Comparison of ENCODE assay signal across 1 cellular context in the genomic region with DNA sequence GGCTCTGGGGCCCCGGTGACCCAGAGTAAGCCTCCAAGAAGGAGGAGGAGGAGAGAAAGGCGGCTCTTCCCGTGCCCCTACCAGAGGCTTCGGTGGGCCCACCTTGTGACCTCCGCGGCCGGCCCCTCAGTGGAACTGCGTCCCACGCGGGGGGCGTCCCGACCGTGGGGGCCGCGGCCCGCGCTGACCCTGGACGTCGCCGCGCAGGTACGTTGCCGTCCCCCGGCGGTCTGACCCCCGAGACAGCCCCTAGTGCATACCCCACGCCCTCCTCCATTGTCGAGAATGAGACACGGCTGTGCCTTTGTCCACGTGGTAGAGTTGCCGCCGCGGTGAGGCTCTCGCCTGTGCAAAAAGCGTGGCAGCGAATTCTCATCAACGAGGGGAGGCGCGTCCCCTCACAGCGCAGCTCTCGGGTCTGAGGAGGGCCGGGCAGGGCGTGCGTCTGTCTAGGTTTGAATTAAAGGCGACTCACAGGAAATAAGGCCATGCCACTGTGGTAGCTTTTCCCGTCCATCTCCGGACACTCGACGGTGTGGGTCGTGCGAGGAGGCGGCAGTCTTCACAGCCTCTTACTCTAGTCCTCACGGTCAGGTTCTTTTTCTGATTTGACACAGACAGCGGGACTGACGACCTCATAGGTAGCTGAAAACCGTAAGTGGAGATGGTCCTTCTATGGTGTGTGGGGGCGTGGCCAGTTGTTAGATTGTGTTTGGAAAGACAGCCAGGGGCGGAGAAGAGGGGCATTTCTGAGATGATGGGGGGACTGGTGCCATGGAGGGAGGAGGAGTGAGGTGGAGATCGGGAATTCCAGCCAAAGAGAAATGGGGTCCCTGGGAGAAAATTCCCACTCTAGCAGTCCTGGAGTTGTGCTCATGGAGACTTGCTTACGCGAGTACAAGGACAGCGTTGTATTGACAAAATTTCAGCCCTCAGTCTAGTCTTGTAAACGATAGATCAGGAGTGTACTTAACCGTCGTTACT.
A peak's percentile ranks its signal among the peaks of the same experiment; 100 is the strongest.
TF ChIP-seq lines count a peak whose summit lies in the region.

No MANE protein-coding gene starts in this region.

TF ChIP-seq in HepG2, 621 proteins besides CTCF, POLR2A, EP300 and RAD21 (continued from another document and continues in another):
- TF ChIP-seq, protein P1, sequence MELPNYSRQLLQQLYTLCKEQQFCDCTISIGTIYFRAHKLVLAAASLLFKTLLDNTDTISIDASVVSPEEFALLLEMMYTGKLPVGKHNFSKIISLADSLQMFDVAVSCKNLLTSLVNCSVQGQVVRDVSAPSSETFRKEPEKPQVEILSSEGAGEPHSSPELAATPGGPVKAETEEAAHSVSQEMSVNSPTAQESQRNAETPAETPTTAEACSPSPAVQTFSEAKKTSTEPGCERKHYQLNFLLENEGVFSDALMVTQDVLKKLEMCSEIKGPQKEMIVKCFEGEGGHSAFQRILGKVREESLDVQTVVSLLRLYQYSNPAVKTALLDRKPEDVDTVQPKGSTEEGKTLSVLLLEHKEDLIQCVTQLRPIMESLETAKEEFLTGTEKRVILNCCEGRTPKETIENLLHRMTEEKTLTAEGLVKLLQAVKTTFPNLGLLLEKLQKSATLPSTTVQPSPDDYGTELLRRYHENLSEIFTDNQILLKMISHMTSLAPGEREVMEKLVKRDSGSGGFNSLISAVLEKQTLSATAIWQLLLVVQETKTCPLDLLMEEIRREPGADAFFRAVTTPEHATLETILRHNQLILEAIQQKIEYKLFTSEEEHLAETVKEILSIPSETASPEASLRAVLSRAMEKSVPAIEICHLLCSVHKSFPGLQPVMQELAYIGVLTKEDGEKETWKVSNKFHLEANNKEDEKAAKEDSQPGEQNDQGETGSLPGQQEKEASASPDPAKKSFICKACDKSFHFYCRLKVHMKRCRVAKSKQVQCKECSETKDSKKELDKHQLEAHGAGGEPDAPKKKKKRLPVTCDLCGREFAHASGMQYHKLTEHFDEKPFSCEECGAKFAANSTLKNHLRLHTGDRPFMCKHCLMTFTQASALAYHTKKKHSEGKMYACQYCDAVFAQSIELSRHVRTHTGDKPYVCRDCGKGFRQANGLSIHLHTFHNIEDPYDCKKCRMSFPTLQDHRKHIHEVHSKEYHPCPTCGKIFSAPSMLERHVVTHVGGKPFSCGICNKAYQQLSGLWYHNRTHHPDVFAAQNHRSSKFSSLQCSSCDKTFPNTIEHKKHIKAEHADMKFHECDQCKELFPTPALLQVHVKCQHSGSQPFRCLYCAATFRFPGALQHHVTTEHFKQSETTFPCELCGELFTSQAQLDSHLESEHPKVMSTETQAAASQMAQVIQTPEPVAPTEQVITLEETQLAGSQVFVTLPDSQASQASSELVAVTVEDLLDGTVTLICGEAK (IDR thresholded peaks at IDR 0.05) = no peak
- TF ChIP-seq, protein P1 (CRISPR knock-in tag; IDR thresholded peaks at IDR 0.05) = peak; percentile 77
- TF ChIP-seq, protein P2, sequence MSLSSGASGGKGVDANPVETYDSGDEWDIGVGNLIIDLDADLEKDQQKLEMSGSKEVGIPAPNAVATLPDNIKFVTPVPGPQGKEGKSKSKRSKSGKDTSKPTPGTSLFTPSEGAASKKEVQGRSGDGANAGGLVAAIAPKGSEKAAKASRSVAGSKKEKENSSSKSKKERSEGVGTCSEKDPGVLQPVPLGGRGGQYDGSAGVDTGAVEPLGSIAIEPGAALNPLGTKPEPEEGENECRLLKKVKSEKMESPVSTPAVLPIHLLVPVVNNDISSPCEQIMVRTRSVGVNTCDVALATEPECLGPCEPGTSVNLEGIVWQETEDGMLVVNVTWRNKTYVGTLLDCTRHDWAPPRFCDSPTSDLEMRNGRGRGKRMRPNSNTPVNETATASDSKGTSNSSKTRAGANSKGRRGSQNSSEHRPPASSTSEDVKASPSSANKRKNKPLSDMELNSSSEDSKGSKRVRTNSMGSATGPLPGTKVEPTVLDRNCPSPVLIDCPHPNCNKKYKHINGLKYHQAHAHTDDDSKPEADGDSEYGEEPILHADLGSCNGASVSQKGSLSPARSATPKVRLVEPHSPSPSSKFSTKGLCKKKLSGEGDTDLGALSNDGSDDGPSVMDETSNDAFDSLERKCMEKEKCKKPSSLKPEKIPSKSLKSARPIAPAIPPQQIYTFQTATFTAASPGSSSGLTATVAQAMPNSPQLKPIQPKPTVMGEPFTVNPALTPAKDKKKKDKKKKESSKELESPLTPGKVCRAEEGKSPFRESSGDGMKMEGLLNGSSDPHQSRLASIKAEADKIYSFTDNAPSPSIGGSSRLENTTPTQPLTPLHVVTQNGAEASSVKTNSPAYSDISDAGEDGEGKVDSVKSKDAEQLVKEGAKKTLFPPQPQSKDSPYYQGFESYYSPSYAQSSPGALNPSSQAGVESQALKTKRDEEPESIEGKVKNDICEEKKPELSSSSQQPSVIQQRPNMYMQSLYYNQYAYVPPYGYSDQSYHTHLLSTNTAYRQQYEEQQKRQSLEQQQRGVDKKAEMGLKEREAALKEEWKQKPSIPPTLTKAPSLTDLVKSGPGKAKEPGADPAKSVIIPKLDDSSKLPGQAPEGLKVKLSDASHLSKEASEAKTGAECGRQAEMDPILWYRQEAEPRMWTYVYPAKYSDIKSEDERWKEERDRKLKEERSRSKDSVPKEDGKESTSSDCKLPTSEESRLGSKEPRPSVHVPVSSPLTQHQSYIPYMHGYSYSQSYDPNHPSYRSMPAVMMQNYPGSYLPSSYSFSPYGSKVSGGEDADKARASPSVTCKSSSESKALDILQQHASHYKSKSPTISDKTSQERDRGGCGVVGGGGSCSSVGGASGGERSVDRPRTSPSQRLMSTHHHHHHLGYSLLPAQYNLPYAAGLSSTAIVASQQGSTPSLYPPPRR (CRISPR knock-in tag; IDR thresholded peaks at IDR 0.05; ENCODE audit: borderline replicate concordance) = peak; percentile 67
- TF ChIP-seq, protein P3, sequence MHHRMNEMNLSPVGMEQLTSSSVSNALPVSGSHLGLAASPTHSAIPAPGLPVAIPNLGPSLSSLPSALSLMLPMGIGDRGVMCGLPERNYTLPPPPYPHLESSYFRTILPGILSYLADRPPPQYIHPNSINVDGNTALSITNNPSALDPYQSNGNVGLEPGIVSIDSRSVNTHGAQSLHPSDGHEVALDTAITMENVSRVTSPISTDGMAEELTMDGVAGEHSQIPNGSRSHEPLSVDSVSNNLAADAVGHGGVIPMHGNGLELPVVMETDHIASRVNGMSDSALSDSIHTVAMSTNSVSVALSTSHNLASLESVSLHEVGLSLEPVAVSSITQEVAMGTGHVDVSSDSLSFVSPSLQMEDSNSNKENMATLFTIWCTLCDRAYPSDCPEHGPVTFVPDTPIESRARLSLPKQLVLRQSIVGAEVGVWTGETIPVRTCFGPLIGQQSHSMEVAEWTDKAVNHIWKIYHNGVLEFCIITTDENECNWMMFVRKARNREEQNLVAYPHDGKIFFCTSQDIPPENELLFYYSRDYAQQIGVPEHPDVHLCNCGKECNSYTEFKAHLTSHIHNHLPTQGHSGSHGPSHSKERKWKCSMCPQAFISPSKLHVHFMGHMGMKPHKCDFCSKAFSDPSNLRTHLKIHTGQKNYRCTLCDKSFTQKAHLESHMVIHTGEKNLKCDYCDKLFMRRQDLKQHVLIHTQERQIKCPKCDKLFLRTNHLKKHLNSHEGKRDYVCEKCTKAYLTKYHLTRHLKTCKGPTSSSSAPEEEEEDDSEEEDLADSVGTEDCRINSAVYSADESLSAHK (CRISPR knock-in tag; IDR thresholded peaks at IDR 0.05; ENCODE audit: borderline replicate concordance) = peak; percentile 69; the same call in 1 of the 2 replicates
- TF ChIP-seq, protein P4, sequence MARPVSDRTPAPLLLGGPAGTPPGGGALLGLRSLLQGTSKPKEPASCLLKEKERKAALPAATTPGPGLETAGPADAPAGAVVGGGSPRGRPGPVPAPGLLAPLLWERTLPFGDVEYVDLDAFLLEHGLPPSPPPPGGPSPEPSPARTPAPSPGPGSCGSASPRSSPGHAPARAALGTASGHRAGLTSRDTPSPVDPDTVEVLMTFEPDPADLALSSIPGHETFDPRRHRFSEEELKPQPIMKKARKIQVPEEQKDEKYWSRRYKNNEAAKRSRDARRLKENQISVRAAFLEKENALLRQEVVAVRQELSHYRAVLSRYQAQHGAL (CRISPR knock-in tag; IDR thresholded peaks at IDR 0.05; ENCODE audit: not compliant biosample characterization) = peak; percentile 13
- no peak; the same call in 1 of the 2 replicates for TF ChIP-seq ZNF605 (CRISPR knock-in tag; IDR thresholded peaks at IDR 0.05)
- TF ChIP-seq ZNF235 (CRISPR knock-in tag; IDR thresholded peaks at IDR 0.05; ENCODE audit: borderline replicate concordance) = peak; percentile 85; the same call in 1 of the 2 replicates
- TF ChIP-seq ZBTB14 (CRISPR knock-in tag; IDR thresholded peaks at IDR 0.05) = peak; percentile 25; the same call in 1 of the 2 replicates
- TF ChIP-seq, protein P5, sequence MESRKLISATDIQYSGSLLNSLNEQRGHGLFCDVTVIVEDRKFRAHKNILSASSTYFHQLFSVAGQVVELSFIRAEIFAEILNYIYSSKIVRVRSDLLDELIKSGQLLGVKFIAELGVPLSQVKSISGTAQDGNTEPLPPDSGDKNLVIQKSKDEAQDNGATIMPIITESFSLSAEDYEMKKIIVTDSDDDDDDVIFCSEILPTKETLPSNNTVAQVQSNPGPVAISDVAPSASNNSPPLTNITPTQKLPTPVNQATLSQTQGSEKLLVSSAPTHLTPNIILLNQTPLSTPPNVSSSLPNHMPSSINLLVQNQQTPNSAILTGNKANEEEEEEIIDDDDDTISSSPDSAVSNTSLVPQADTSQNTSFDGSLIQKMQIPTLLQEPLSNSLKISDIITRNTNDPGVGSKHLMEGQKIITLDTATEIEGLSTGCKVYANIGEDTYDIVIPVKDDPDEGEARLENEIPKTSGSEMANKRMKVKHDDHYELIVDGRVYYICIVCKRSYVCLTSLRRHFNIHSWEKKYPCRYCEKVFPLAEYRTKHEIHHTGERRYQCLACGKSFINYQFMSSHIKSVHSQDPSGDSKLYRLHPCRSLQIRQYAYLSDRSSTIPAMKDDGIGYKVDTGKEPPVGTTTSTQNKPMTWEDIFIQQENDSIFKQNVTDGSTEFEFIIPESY (CRISPR knock-in tag; IDR thresholded peaks at IDR 0.05) = no peak
- TF ChIP-seq ZNF225 (CRISPR knock-in tag; IDR thresholded peaks at IDR 0.05) = peak; percentile 79; the same call in 1 of the 2 replicates
- 0 out of 2 replicates have a peak, but pooled peaks have one; percentile 95 for TF ChIP-seq PAWR (CRISPR knock-in tag; IDR thresholded peaks at IDR 0.05; ENCODE audit: borderline replicate concordance)
- TF ChIP-seq HNF1B (CRISPR knock-in tag; IDR thresholded peaks at IDR 0.05) = peak; percentile 89
- TF ChIP-seq TARDBP (CRISPR knock-in tag; IDR thresholded peaks at IDR 0.05) = peak; percentile 47
- TF ChIP-seq, protein P6, sequence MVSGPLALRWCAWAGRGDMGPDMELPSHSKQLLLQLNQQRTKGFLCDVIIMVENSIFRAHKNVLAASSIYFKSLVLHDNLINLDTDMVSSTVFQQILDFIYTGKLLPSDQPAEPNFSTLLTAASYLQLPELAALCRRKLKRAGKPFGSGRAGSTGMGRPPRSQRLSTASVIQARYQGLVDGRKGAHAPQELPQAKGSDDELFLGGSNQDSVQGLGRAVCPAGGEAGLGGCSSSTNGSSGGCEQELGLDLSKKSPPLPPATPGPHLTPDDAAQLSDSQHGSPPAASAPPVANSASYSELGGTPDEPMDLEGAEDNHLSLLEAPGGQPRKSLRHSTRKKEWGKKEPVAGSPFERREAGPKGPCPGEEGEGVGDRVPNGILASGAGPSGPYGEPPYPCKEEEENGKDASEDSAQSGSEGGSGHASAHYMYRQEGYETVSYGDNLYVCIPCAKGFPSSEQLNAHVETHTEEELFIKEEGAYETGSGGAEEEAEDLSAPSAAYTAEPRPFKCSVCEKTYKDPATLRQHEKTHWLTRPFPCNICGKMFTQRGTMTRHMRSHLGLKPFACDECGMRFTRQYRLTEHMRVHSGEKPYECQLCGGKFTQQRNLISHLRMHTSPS (CRISPR knock-in tag; IDR thresholded peaks at IDR 0.05; ENCODE audit: low read depth) = peak; percentile 37; the same call in 1 of the 2 replicates
